31 cellular contexts compared by ENCODE assay signal in genomic region chr3:104190681-104191080, GRCh38.
DNase-seq lines count a peak whose midpoint lies in the region; ATAC-seq and TF ChIP-seq lines count a peak whose summit lies in the region.
"Had no signal": no experiment of that assay in that cellular context is flagged by ENCODE, and none has a peak within 500 bp of the region (broad histone marks: within the 10 kb centered on the region; RNA-seq: fewer than 3 reads in every experiment).

No MANE protein-coding gene starts in this region.

- H3K9me3 ChIP-seq in SJCRH30 (replicated peaks) (no peaks in the 10 kb centered on the region), testis (no peaks in the 10 kb centered on the region), T-helper 17 cell (ENCODE audit: control insufficient read depth, low read length, poor library complexity, severe bottlenecking) (no peaks in the 10 kb centered on the region)
- H3K9me3 ChIP-seq: ascending aorta, vagina had no signal

- DNase-seq in GM23338 (ENCODE audit: low spot score) (peak; percentile 21), SJCRH30 (peak; percentile 66 to 67), foreskin melanocyte (peak; percentile 7), non-pigmented ciliary epithelial cell (ENCODE audit: low read depth) (peak; percentile 36), testis (no peak), T-helper 17 cell (no peak)
- DNase-seq in stimulated activated naive CD8-positive, alpha-beta T cell treated with anti-CD3 and anti-CD28 coated beads, Interleukin-15, amount 100 ng/mL, for 72 hours, result no peak
- no peak for DNase-seq in stimulated activated naive CD4-positive, alpha-beta T cell (lab: John Stamatoyannopoulos, UW)
- DNase-seq: activated CD4-positive, alpha-beta T cell treated with anti-CD3 and anti-CD28 coated beads for 36 hours; activated CD8-positive, alpha-beta memory T cell treated with anti-CD3 and anti-CD28 coated beads for 24 hours; activated effector memory CD4-positive, alpha-beta T cell treated with anti-CD3 and anti-CD28 coated beads, Interleukin-2, amount 50 U/mL, for 16 hours; activated naive CD8-positive, alpha-beta T cell treated with anti-CD3 and anti-CD28 coated beads for 36 hours; activated T-cell treated with anti-CD3 and anti-CD28 coated beads, Interleukin-2, amount 50 U/mL, for 1 hour; CD8-positive, alpha-beta memory T cell; cerebellar nuclear complex; DMS 273 treated with DMSO at 0.1 percent for 48 hours; KG1; NCI-H146; NCI-H2107; NCI-H446; NCI-H774; sigmoid colon; stimulated activated CD4-positive, alpha-beta T cell treated with anti-CD3 and anti-CD28 coated beads, Interleukin-15, amount 100 ng/mL, for 24 hours; stimulated activated naive CD4-positive, alpha-beta T cell treated with Interleukin-2 at 50 U/mL for 16 hours had no signal

- H3K4me3 ChIP-seq in GM23338 (no peak overlapping the region), SJCRH30 (no peak overlapping the region), testis (no peak overlapping the region)
- H3K4me3 ChIP-seq: ascending aorta, lung, sigmoid colon, vagina had no signal

- no peaks in the 10 kb centered on the region for H3K9me2 ChIP-seq in GM23338 (ENCODE audit: insufficient read depth)

- H3K4me1 ChIP-seq in GM23338 (ENCODE audit: insufficient read depth) (no peaks in the 10 kb centered on the region), SJCRH30 (peaks cover 10% of the 10 kb centered on the region; the same call in 1 of the 2 replicates), testis (no peaks in the 10 kb centered on the region)
- H3K4me1 ChIP-seq: ascending aorta, sigmoid colon, vagina had no signal

- H3K36me3 Mint-ChIP-seq in GM23338 (ENCODE audit: low read depth), result no peaks in the 10 kb centered on the region
- H3K36me3 Mint-ChIP-seq in T-helper 17 cell (ENCODE audit: low read depth), result no peaks in the 10 kb centered on the region
- H3K36me3 Mint-ChIP-seq: activated naive CD8-positive, alpha-beta T cell treated with anti-CD3 and anti-CD28 coated beads for 36 hours; CD8-positive, alpha-beta memory T cell had no signal

- H3F3A ChIP-seq in GM23338 (replicated peaks; ENCODE audit: low read depth), result no peaks in the 10 kb centered on the region

- H3K4me1 Mint-ChIP-seq in GM23338 (no peaks in the 10 kb centered on the region), T-helper 17 cell (no peaks in the 10 kb centered on the region)
- no peaks in the 10 kb centered on the region for H3K4me1 Mint-ChIP-seq in stimulated activated naive CD8-positive, alpha-beta T cell treated with anti-CD3 and anti-CD28 coated beads, Interleukin-15, amount 100 ng/mL, for 72 hours
- H3K4me1 Mint-ChIP-seq: activated CD4-positive, alpha-beta T cell treated with anti-CD3 and anti-CD28 coated beads for 36 hours; activated naive CD8-positive, alpha-beta T cell treated with anti-CD3 and anti-CD28 coated beads for 36 hours; B cell; CD8-positive, alpha-beta memory T cell had no signal

- intact Hi-C loops in testis (cut with DNase I; ENCODE audit: low total_unique reads), result no loop called here

- no peaks in the 10 kb centered on the region for H3K79me2 ChIP-seq in GM23338 (replicated peaks; ENCODE audit: insufficient read depth)

- no peak overlapping the region for H2AFZ ChIP-seq in GM23338

- ATAC-seq in GM23338 (no peak), T-helper 17 cell (no peak)
- no peak for ATAC-seq in stimulated activated naive CD8-positive, alpha-beta T cell treated with anti-CD3 and anti-CD28 coated beads, Interleukin-15, amount 100 ng/mL, for 72 hours
- ATAC-seq: activated CD4-positive, alpha-beta T cell treated with anti-CD3 and anti-CD28 coated beads for 36 hours; SK-N-SH treated with all-trans-retinoic acid at 6 μM for 48 hours had no signal

- H3K36me3 ChIP-seq in GM23338 (ENCODE audit: insufficient read depth) (no peaks in the 10 kb centered on the region), SJCRH30 (no peaks in the 10 kb centered on the region), testis (ENCODE audit: low read depth, missing control alignments) (no peaks in the 10 kb centered on the region)
- H3K36me3 ChIP-seq: ascending aorta, sigmoid colon, vagina had no signal

- no peak overlapping the region for H3K4me2 ChIP-seq in GM23338

- H3K27ac ChIP-seq in GM23338 (ENCODE audit: low read depth) (no peak overlapping the region), SJCRH30 (peak overlapping the region; percentile 35), testis (no peak overlapping the region)
- H3K27ac ChIP-seq: ascending aorta, RWPE1, sigmoid colon, vagina had no signal

- TF ChIP-seq CTCF in GM23338 (conservative IDR thresholded peaks at IDR 0.05; ENCODE audit: low read depth in 2 of 2), result no peak
- no peak for TF ChIP-seq CTCF in testis (IDR thresholded peaks at IDR 0.05)

- H3K9me3 Mint-ChIP-seq in GM23338, result no peaks in the 10 kb centered on the region
- no peaks in the 10 kb centered on the region for H3K9me3 Mint-ChIP-seq in stimulated activated naive CD8-positive, alpha-beta T cell treated with anti-CD3 and anti-CD28 coated beads, Interleukin-15, amount 100 ng/mL, for 72 hours
- H3K9me3 Mint-ChIP-seq: activated naive CD8-positive, alpha-beta T cell treated with anti-CD3 and anti-CD28 coated beads for 36 hours had no signal

- H3K4me3 Mint-ChIP-seq in GM23338 (no peak overlapping the region), T-helper 17 cell (no peak overlapping the region)
- no peak overlapping the region for H3K4me3 Mint-ChIP-seq in stimulated activated naive CD8-positive, alpha-beta T cell treated with anti-CD3 and anti-CD28 coated beads, Interleukin-15, amount 100 ng/mL, for 72 hours
- H3K4me3 Mint-ChIP-seq: activated CD4-positive, alpha-beta T cell treated with anti-CD3 and anti-CD28 coated beads for 36 hours; activated naive CD8-positive, alpha-beta T cell treated with anti-CD3 and anti-CD28 coated beads for 36 hours; B cell; CD8-positive, alpha-beta memory T cell had no signal

- H3K27me3 ChIP-seq in GM23338 (ENCODE audit: insufficient read depth), result no peaks in the 10 kb centered on the region
- H3K27me3 ChIP-seq in SJCRH30, result no peaks in the 10 kb centered on the region
- H3K27me3 ChIP-seq in testis, result no peaks in the 10 kb centered on the region
- H3K27me3 ChIP-seq: ascending aorta, sigmoid colon, vagina had no signal

- no peak for TF ChIP-seq POLR2A in testis (IDR thresholded peaks at IDR 0.05)

- no peak overlapping the region for H3K27ac Mint-ChIP-seq in GM23338
- H3K27ac Mint-ChIP-seq in stimulated activated naive CD8-positive, alpha-beta T cell treated with anti-CD3 and anti-CD28 coated beads, Interleukin-15, amount 100 ng/mL, for 72 hours, result no peak overlapping the region
- H3K27ac Mint-ChIP-seq in T-helper 17 cell, result no peak overlapping the region
- H3K27ac Mint-ChIP-seq: activated CD4-positive, alpha-beta T cell treated with anti-CD3 and anti-CD28 coated beads for 36 hours; activated naive CD8-positive, alpha-beta T cell treated with anti-CD3 and anti-CD28 coated beads for 36 hours; B cell; CD8-positive, alpha-beta memory T cell; progenitor cell of endocrine pancreas had no signal

- no peaks in the 10 kb centered on the region for H4K20me1 ChIP-seq in GM23338 (replicated peaks; ENCODE audit: insufficient read depth)

- no peaks in the 10 kb centered on the region for H3K27me3 Mint-ChIP-seq in GM23338 (ENCODE audit: insufficient read depth, low read depth, poor library complexity)
- no peaks in the 10 kb centered on the region for H3K27me3 Mint-ChIP-seq in stimulated activated naive CD8-positive, alpha-beta T cell treated with anti-CD3 and anti-CD28 coated beads, Interleukin-15, amount 100 ng/mL, for 72 hours
- no peaks in the 10 kb centered on the region for H3K27me3 Mint-ChIP-seq in T-helper 17 cell
- H3K27me3 Mint-ChIP-seq: activated CD4-positive, alpha-beta T cell treated with anti-CD3 and anti-CD28 coated beads for 36 hours; activated naive CD8-positive, alpha-beta T cell treated with anti-CD3 and anti-CD28 coated beads for 36 hours; B cell; CD8-positive, alpha-beta memory T cell; progenitor cell of endocrine pancreas had no signal

TF ChIP-seq in GM23338, 12 proteins besides CTCF, POLR2A, EP300 and RAD21 (continues in another document):
- no peak for TF ChIP-seq ZNF114 (CRISPR knock-in tag; IDR thresholded peaks at IDR 0.05)
- TF ChIP-seq REST (IDR thresholded peaks at IDR 0.05; ENCODE audit: unreplicated experiment), result no peak
- no peak for TF ChIP-seq NANOG (IDR thresholded peaks at IDR 0.05; ENCODE audit: borderline replicate concordance)
- no peak for TF ChIP-seq CREB1 (CRISPR knock-in tag; IDR thresholded peaks at IDR 0.05; ENCODE audit: low read depth)

Comparison
In these comparisons a context has a peak if more than half of its experiments do, and no peak if none do; other contexts are left out.
1. DNase-seq: peak in GM23338 (single experiment), SJCRH30 (2 of 2), foreskin melanocyte (single experiment) and non-pigmented ciliary epithelial cell (single experiment); none in stimulated activated naive CD8-positive, alpha-beta T cell treated with anti-CD3 and anti-CD28 coated beads, Interleukin-15, amount 100 ng/mL, for 72 hours (0 of 2), stimulated activated naive CD4-positive, alpha-beta T cell (0 of 6), testis (single experiment) and T-helper 17 cell (0 of 3).